In the genomic region with DNA sequence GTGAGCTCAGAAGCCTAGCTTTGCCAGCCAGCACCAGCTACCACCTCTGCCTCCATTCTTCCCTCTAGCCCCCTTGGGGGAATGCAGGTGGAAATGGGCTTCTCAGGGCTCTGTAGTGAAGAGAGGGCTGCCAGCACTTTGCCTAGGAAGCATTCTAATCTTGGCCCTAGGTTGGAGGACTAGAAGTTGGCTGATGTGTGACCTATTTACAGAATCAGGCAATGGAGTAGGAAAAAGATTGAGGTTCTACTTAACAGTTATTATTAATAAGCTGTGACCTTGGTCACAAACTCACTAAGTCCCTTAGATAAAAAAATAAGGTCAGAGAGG, we compare ENCODE assay signal across 24 cellular contexts. TPM values are rescaled to one million over a fixed set of nuclear protein-coding genes. Genes with fewer than 3 reads are reported as not detected.
"Had no signal": no experiment of that assay in that cellular context is flagged by ENCODE, and none has a peak within 500 bp of the region (broad histone marks: within the 10 kb centered on the region; RNA-seq: fewer than 3 reads in every experiment).

No MANE protein-coding gene starts in this region.

- H3K4me2 ChIP-seq: KMS-11 had no signal

- H3K4me3 ChIP-seq: K562, SJCRH30 had no signal

- H3K27me3 Mint-ChIP-seq: IgD-negative memory B cell had no signal

- H3K4me1 ChIP-seq: SJCRH30 had no signal

- H3K27ac Mint-ChIP-seq: IgD-negative memory B cell had no signal

- H3K27me3 ChIP-seq: SJCRH30 had no signal

- H3K9me3 Mint-ChIP-seq: IgD-negative memory B cell had no signal

- ATAC-seq: K562, Panc1, PC-3 had no signal

- H3K9me3 ChIP-seq: SJCRH30 had no signal

- H3K4me3 Mint-ChIP-seq: IgD-negative memory B cell had no signal

- DNase-seq: Kasumi-1, MM.1S, NCI-H1092 treated with DMSO at 0.1 percent for 48 hours, NCI-H1436, NCI-H187, NCI-H2029, NCI-H2081 treated with DMSO at 0.1 percent for 48 hours, NCI-H2171, NCI-H226, NCI-H446, NCI-H510A, NCI-H524 treated with DMSO at 0.1 percent for 48 hours, NCI-H69, NCI-H774, PC-3, SHP77 treated with DMSO at 0.1 percent for 48 hours, SJCRH30 had no signal

- H3K27ac ChIP-seq: KMS-11, SJCRH30 had no signal

RNA-seq across cellular contexts. Expression of a gene that starts 50.6 kb away (rescaled TPM):
- total RNA-seq: HT1080, K562, M059J, OCI-LY7, PC-3, SJCRH30 had no signal

RNA-seq across cellular contexts. Expression of a gene that starts 59.3 kb away (rescaled TPM):
- total RNA-seq: HT1080, M059J, OCI-LY7, PC-3, SJCRH30 had no signal
